8 cellular contexts compared by ENCODE assay signal in the genomic region with DNA sequence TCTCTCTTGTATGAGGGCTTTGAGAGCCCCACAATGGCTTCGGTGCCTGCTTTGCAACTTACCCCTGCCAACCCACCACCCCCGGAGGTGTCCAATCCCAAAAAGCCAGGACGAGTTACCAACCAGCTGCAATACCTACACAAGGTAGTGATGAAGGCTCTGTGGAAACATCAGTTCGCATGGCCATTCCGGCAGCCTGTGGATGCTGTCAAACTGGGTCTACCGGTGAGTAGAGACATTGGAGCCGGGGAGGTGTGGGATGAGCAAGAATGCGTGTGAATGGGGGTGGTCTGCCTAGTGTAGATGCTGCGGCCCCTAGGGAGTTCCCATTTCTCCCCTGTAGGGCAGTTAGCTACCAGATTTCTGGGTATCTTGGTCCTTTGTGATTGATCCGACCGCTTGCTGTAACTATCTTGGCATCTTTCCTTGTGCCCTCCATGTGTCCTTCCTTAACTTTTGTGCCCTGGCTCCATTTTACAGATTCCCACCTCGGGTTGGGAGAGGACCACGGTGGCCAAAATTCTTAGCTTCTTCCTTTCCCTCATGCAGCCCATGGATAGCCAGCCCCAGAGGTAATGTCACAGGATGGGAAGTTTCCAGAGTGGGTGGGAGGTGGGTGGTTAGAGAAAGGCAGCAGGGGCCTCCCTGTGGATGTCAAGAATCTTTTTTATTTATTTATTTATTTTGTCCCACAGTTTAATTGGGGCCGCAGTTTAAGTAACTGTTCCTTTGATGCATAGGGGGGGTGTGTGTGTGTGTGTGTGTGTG. TPM values are rescaled to one million over a fixed set of nuclear protein-coding genes. Genes with fewer than 3 reads are reported as not detected.
DNase-seq lines count a peak whose midpoint lies in the region; ATAC-seq and TF ChIP-seq lines count a peak whose summit lies in the region.

No MANE protein-coding gene starts in this region.

- BruUV-seq in A673 (replicated peaks; lab: Mats Ljungman, UMichigan) = no TSS peak

- DNase-seq in A673 (ENCODE audit: low spot score) (peak; percentile 30), HFFc6 (no peak), hippocampal formation (lab: John Stamatoyannopoulos, UW) (no peak), mucosa of descending colon (no peak)

- H3K36me3 Mint-ChIP-seq in HFFc6 (ENCODE audit: low read depth) = peaks cover 85% of the 10 kb centered on the region
- peaks cover 82% of the 10 kb centered on the region for H3K36me3 Mint-ChIP-seq in brain

- TF ChIP-seq CTCF in A673 (conservative IDR thresholded peaks at IDR 0.05; ENCODE audit: low read depth, low read length) (no peak), HFFc6 (IDR thresholded peaks at IDR 0.05) (no peak), brain (conservative IDR thresholded peaks at IDR 0.05) (no peak), mucosa of descending colon (IDR thresholded peaks at IDR 0.05) (no peak)

- H3K36me3 ChIP-seq in A673 (ENCODE audit: insufficient read depth, low read length, poor library complexity, severe bottlenecking) (peaks cover 76% of the 10 kb centered on the region), mucosa of rectum (ENCODE audit: control insufficient read depth in 2 of 2, insufficient read depth in 2 of 2, low read length in 2 of 2) (peaks cover 59 to 63% of the 10 kb centered on the region in 2 donors), mucosa of descending colon (ENCODE audit: low read depth) (peaks cover 20% of the 10 kb centered on the region)

- peaks cover 46% of the 10 kb centered on the region for H3K27me3 Mint-ChIP-seq in HFFc6 (ENCODE audit: insufficient read depth)
- peaks cover 31% of the 10 kb centered on the region for H3K27me3 Mint-ChIP-seq in brain

- ATAC-seq in GM21447 (IDR thresholded peaks at IDR 0.05; ENCODE audit: unreplicated experiment) (no peak), HG03565 (IDR thresholded peaks at IDR 0.05; ENCODE audit: unreplicated experiment) (no peak), mucosa of descending colon (no peak)

- peak overlapping the region; percentile 1 for H3K27ac ChIP-seq in A673 (ENCODE audit: low read depth, low read length, poor library complexity, severe bottlenecking)
- H3K27ac ChIP-seq in mucosa of rectum (ENCODE audit: low read depth in 2 of 2, low read length in 2 of 2) = no peak overlapping the region

- H3K4me3 Mint-ChIP-seq in HFFc6 = peak overlapping the region; percentile 93
- peak overlapping the region; percentile 88 to 98 (median 95) for H3K4me3 Mint-ChIP-seq in brain

- POLR2A ChIA-PET in A673 (lab: Charles Lee; ENCODE audit: low non-redundant PET) = interaction anchor here (0.6 kb wide), 1 partner anchor 90 kb away, joined by 24 read pairs; no protein-coding TSS in a partner anchor

- intact Hi-C loops in A673 (cut with micrococcal nuclease; ENCODE audit: unreplicated experiment) = loop anchor here (10.0 kb wide), 1 partner anchor 450 kb away; the partner anchor contains the start of gene SYNGAP1
- intact Hi-C loops in mucosa of descending colon (cut with DNase I, micrococcal nuclease) = no loop called here

- H3K9ac ChIP-seq in mucosa of rectum (ENCODE audit: low read depth in 1 of 2, low read length in 2 of 2) = peak overlapping the region; percentile 69 to 93

- H3K9me3 ChIP-seq in A673 (ENCODE audit: low read depth, low read length, poor library complexity, severe bottlenecking) = no peaks in the 10 kb centered on the region
- H3K9me3 ChIP-seq in mucosa of rectum (ENCODE audit: control insufficient read depth in 2 of 2, low read length in 2 of 2) = no peaks in the 10 kb centered on the region
- H3K9me3 ChIP-seq in mucosa of descending colon = no peaks in the 10 kb centered on the region

- H3K9me3 Mint-ChIP-seq in HFFc6 (peaks cover 13% of the 10 kb centered on the region), brain (no peaks in the 10 kb centered on the region)

- H3K4me1 ChIP-seq in A673 (ENCODE audit: insufficient read depth, low read length, poor library complexity, severe bottlenecking) (peaks cover 17% of the 10 kb centered on the region), mucosa of rectum (ENCODE audit: control insufficient read depth in 2 of 2, insufficient read depth in 2 of 2, low read length in 2 of 2) (peaks cover 43 to 55% of the 10 kb centered on the region in 2 donors), mucosa of descending colon (ENCODE audit: low read depth) (peaks cover 45% of the 10 kb centered on the region)

- H3K4me1 Mint-ChIP-seq in HFFc6 (ENCODE audit: low read depth) (peaks cover 42% of the 10 kb centered on the region), brain (peaks cover 48% of the 10 kb centered on the region)

- H3K4me3 ChIP-seq in A673 (ENCODE audit: low read depth, low read length, poor library complexity, severe bottlenecking) (peak overlapping the region; percentile 94), mucosa of rectum (ENCODE audit: low read length in 2 of 2) (peak overlapping the region; percentile 84 to 90), mucosa of descending colon (no peak overlapping the region)

- H3K27me3 ChIP-seq in A673 (replicated peaks; ENCODE audit: insufficient read depth, low read depth, low read length, poor library complexity) (no peaks in the 10 kb centered on the region), mucosa of rectum (ENCODE audit: control insufficient read depth in 2 of 2, insufficient read depth in 2 of 2, low read length in 2 of 2) (no peaks in the 10 kb centered on the region)

- H3K27ac Mint-ChIP-seq in HFFc6 (peak overlapping the region; percentile 99), brain (peak overlapping the region; percentile 20 to 100 (median 100))

- CTCF ChIA-PET in A673 (lab: Charles Lee) = interaction anchor here (1.5 kb wide), 2 partner anchors 10 to 41 kb away, joined by 4 read pairs; no protein-coding TSS in a partner anchor

RNA-seq across cellular contexts. Expression of gene BRD2, which starts 6.3 kb away (rescaled TPM):
- total RNA-seq in A673 (2021) (276 and 335 TPM in 2 replicates), mucosa of descending colon (100 to 1,000 TPM; 133 to 195 (median 168) TPM)
- 100 to 1,000 TPM; 147 to 163 (median 157) TPM for total RNA-seq in HFFc6 (2021; fragmentation: NEBNext Ultra II Directional; extraction: Animal tissue kit (Norgen Biotek cat#: 25700))
- polyA plus RNA-seq in brain (ENCODE audit: insufficient read depth, low read depth, low replicate concordance) = 181 TPM

RNA-seq across cellular contexts. Expression of gene HLA-DMA, which starts 21.8 kb away (rescaled TPM):
- total RNA-seq in A673 (2021) (1.4 and 1.9 TPM in 2 replicates), mucosa of descending colon (10 to 100 TPM; 12.4 to 48.5 (median 27.7) TPM)
- total RNA-seq in HFFc6 (2021; fragmentation: NEBNext Ultra II Directional; extraction: Animal tissue kit (Norgen Biotek cat#: 25700)) = 1 to 10 TPM; 2.0 to 3.1 (median 2.2) TPM
- 27.3 TPM for polyA plus RNA-seq in brain (ENCODE audit: insufficient read depth, low read depth, low replicate concordance)

RNA-seq across cellular contexts. Expression of gene HLA-DMB, which starts 33.9 kb away (rescaled TPM):
- 0.34 and 0.46 TPM in 2 replicates for total RNA-seq in A673 (2021)
- total RNA-seq in HFFc6 (2021; fragmentation: NEBNext Ultra II Directional; extraction: Animal tissue kit (Norgen Biotek cat#: 25700)) = not detected
- 12.4 TPM for polyA plus RNA-seq in brain (ENCODE audit: insufficient read depth, low read depth, low replicate concordance)
- 10 to 100 TPM; 10.8 to 27.1 (median 22.8) TPM for total RNA-seq in mucosa of descending colon

RNA-seq across cellular contexts. Expression of gene HLA-DOA, which starts 34.7 kb away (rescaled TPM):
- total RNA-seq in A673 (2021) (0.46 and 0.58 TPM in 2 replicates), mucosa of descending colon (1 to 10 TPM; 1.8 to 4.0 (median 3.2) TPM)
- total RNA-seq in HFFc6 (2021; fragmentation: NEBNext Ultra II Directional; extraction: Animal tissue kit (Norgen Biotek cat#: 25700)) = not detected
- 1.4 TPM for polyA plus RNA-seq in brain (ENCODE audit: insufficient read depth, low read depth, low replicate concordance)
